17 cellular contexts compared by ENCODE assay signal in genomic region chr2:73006969-73007710, GRCh38.
"Had no signal": no experiment of that assay in that cellular context is flagged by ENCODE, and none has a peak within 500 bp of the region (broad histone marks: within the 10 kb centered on the region; RNA-seq: fewer than 3 reads in every experiment).

No MANE protein-coding gene starts in this region.

- H3K4me3 Mint-ChIP-seq: activated CD4-positive, alpha-beta memory T cell treated with anti-CD3 and anti-CD28 coated beads for 36 hours; effector memory CD8-positive, alpha-beta T cell; nephron had no signal

- ATAC-seq: effector memory CD8-positive, alpha-beta T cell; left lobe of liver; pancreas; SK-N-SH treated with all-trans-retinoic acid at 6 μM for 48 hours had no signal

- H3K4me3 ChIP-seq: coronary artery, pancreas, stomach, tibial artery, vagina had no signal

- FAIRE-seq: pancreas, small intestine had no signal

- H3K36me3 ChIP-seq: pancreas had no signal

- H3K27ac ChIP-seq: coronary artery, pancreas, stomach, tibial artery, vagina had no signal

- H3K27me3 ChIP-seq: pancreas, stomach, tibial artery, vagina had no signal

- H3K27ac Mint-ChIP-seq: activated CD4-positive, alpha-beta memory T cell treated with anti-CD3 and anti-CD28 coated beads for 36 hours; effector memory CD8-positive, alpha-beta T cell had no signal

- H3K9me3 Mint-ChIP-seq: effector memory CD8-positive, alpha-beta T cell; nephron had no signal

- H3K9me3 ChIP-seq: pancreas, stomach, tibial artery, vagina had no signal

- H3K27me3 Mint-ChIP-seq: activated CD4-positive, alpha-beta memory T cell treated with anti-CD3 and anti-CD28 coated beads for 36 hours; effector memory CD8-positive, alpha-beta T cell had no signal

- DNase-seq: activated CD4-positive, alpha-beta memory T cell treated with anti-CD3 and anti-CD28 coated beads for 36 hours; activated CD4-positive, CD25-positive, alpha-beta regulatory T cell treated with anti-CD3 and anti-CD28 coated beads, Interleukin-2, amount 50 U/mL, for 72 hours; activated CD8-positive, alpha-beta memory T cell treated with anti-CD3 and anti-CD28 coated beads, Interleukin-2, amount 50 U/mL, for 4 hours; activated naive CD4-positive, alpha-beta T cell treated with anti-CD3 and anti-CD28 coated beads, Interleukin-2, amount 50 U/mL, for 16 hours; caudate nucleus; effector memory CD8-positive, alpha-beta T cell; glutamatergic neuron; mesenchymal stem cell; stomach had no signal

- H3K4me1 ChIP-seq: pancreas, stomach, vagina had no signal
